7 cellular contexts compared by ENCODE assay signal in the genomic region with DNA sequence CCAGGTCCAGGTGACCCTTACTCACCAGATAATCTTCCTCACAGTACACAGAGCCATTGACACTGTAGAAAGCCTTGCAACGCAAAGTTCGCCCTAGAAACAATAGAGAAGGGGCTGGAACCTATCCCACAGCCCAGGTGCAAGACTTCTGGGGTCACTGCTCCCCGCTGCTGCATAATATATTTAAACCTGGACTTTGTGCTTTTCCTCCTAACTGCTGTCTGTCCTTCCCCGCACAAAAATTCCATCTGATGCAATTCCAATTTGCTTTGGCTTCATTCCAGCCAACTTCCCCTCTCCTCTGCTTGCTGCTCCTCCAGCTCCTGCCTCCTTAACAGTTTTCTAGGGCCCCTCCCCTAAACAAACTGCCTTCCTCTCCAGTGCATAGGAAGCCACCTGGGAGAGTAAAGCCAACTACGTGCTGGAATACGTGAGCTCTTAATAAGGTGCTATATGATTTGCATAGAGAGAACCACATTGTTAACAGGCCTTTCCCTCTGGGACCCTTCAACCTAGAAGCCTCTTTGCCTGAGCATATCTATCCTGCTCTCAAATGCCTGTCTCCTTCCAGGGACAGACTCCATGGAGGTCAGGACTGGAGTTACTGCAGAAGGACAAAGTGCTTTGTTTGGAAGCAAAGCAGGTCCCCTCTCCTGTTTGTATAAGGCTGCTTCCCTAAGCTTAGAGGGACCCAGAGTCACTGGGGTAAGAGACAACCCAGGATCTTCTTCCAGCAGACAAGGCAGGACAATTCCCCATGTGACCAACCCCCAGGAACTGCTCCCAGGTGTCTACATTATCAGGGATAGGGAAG. TPM values are rescaled to one million over a fixed set of nuclear protein-coding genes. Genes with fewer than 3 reads are reported as not detected.
DNase-seq lines count a peak whose midpoint lies in the region; ATAC-seq and TF ChIP-seq lines count a peak whose summit lies in the region.
"Had no signal": no experiment of that assay in that cellular context is flagged by ENCODE, and none has a peak within 500 bp of the region (broad histone marks: within the 10 kb centered on the region; RNA-seq: fewer than 3 reads in every experiment).

No MANE protein-coding gene starts in this region.

- no peak for TF ChIP-seq CTCF in heart right ventricle (IDR thresholded peaks at IDR 0.05)
- no peak for TF ChIP-seq CTCF in foreskin keratinocyte (conservative IDR thresholded peaks at IDR 0.05)
- no peak for TF ChIP-seq CTCF in vagina (IDR thresholded peaks at IDR 0.05)

- H3K27ac ChIP-seq in heart right ventricle (peak overlapping the region; percentile 9 to 91 (median 74)), foreskin keratinocyte (peak overlapping the region; percentile 21), vagina (peak overlapping the region; percentile 89)

- ATAC-seq in heart right ventricle (no peak), Right ventricle myocardium inferior (no peak), foreskin keratinocyte (no peak), GM21528 (IDR thresholded peaks at IDR 0.05; ENCODE audit: low FRiP score, unreplicated experiment) (no peak)

- H3K4me3 ChIP-seq in heart right ventricle (no peak overlapping the region), vagina (no peak overlapping the region)

- peaks cover 0 to 29% (median 0%) of the 10 kb centered on the region in 7 donors for H3K27me3 ChIP-seq in heart right ventricle
- no peaks in the 10 kb centered on the region for H3K27me3 ChIP-seq in foreskin keratinocyte
- H3K27me3 ChIP-seq in vagina, result no peaks in the 10 kb centered on the region

- H3K4me1 ChIP-seq in heart right ventricle, result peaks cover 8 to 64% (median 47%) of the 10 kb centered on the region in 9 donors
- H3K4me1 ChIP-seq in foreskin keratinocyte, result peaks cover 28% of the 10 kb centered on the region
- peaks cover 52% of the 10 kb centered on the region for H3K4me1 ChIP-seq in vagina

- H3K36me3 ChIP-seq in heart right ventricle (peaks cover 0 to 42% (median 0%) of the 10 kb centered on the region in 9 donors), vagina (peaks cover 0 to 25% of the 10 kb centered on the region in 2 donors)

- WGBS in heart right ventricle, 2 donors, result 34 to 43% methylated on average over 6 of the region's 6 CpGs

- DNase-seq in heart right ventricle (no peak), Right ventricle myocardium inferior (ENCODE audit: missing footprints) (no peak), foreskin keratinocyte (peak in 1 of 2 donors; percentile 39), vagina (ENCODE audit: extremely low spot score in 2 of 2) (no peak), T-helper 2 cell (no peak)
- DNase-seq: CD4-positive, CD25-positive, alpha-beta regulatory T cell had no signal

- H3K9me3 ChIP-seq in heart right ventricle (no peaks in the 10 kb centered on the region), vagina (no peaks in the 10 kb centered on the region)

- intact Hi-C loops in heart right ventricle (cut with DNase I) (loop anchor here in 1 of 10 donors (1.0 kb wide), 1 partner anchor 19 kb away; no protein-coding TSS in a partner anchor), Right ventricle myocardium inferior (cut with DNase I) (no loop called here), vagina (cut with DNase I) (loop anchor here (5.0 kb wide), 1 partner anchor 1920 kb away; no protein-coding TSS in a partner anchor)

- TF ChIP-seq POLR2A in vagina (IDR thresholded peaks at IDR 0.05), result no peak

RNA-seq across cellular contexts. Expression of gene AJUBA, which starts 5.5 kb away (rescaled TPM):
- 10 to 100 TPM in 6 of 10 donors, 1 to 10 TPM in 4; 5.6 to 25.9 (median 11.1) TPM for total RNA-seq in heart right ventricle
- polyA plus RNA-seq in heart right ventricle, result 1 to 10 TPM; 5.3 to 6.0 TPM
- total RNA-seq in Right ventricle myocardium inferior, result 13.1 TPM
- total RNA-seq in foreskin keratinocyte, result 157 and 164 TPM in 2 replicates
- polyA plus RNA-seq in foreskin keratinocyte, result 93.6 and 105 TPM in 2 replicates
- total RNA-seq in vagina, result 21.9 TPM

RNA-seq across cellular contexts. Expression of gene HAUS4, which starts 19.9 kb away (rescaled TPM):
- 10 to 100 TPM; 13.2 to 30.9 (median 19.3) TPM for total RNA-seq in heart right ventricle
- 10 to 100 TPM; 14.9 to 18.2 TPM for polyA plus RNA-seq in heart right ventricle
- total RNA-seq in Right ventricle myocardium inferior, result 19.5 TPM
- 44.1 and 51.5 TPM in 2 replicates for total RNA-seq in foreskin keratinocyte
- polyA plus RNA-seq in foreskin keratinocyte, result 36.2 and 54.1 TPM in 2 replicates
- 65.6 TPM for total RNA-seq in vagina

RNA-seq across cellular contexts. Expression of gene C14orf93, which starts 33.1 kb away (rescaled TPM):
- 1 to 10 TPM; 3.2 to 6.2 (median 4.8) TPM for total RNA-seq in heart right ventricle
- 1 to 10 TPM; 3.2 to 6.7 TPM for polyA plus RNA-seq in heart right ventricle
- total RNA-seq in Right ventricle myocardium inferior, result 5.6 TPM
- 7.9 and 9.2 TPM in 2 replicates for total RNA-seq in foreskin keratinocyte
- 6.2 and 7.6 TPM in 2 replicates for polyA plus RNA-seq in foreskin keratinocyte
- total RNA-seq in vagina, result 16.0 TPM

RNA-seq across cellular contexts. Expression of gene PRMT5, which starts 47.7 kb away (rescaled TPM):
- 10 to 100 TPM; 41.5 to 52.6 (median 48.2) TPM for total RNA-seq in heart right ventricle
- polyA plus RNA-seq in heart right ventricle, result 10 to 100 TPM in 1 of 2 donors, 1 to 10 TPM in 1; 7.8 to 75.1 TPM
- total RNA-seq in Right ventricle myocardium inferior, result 48.7 TPM
- 177 and 186 TPM in 2 replicates for total RNA-seq in foreskin keratinocyte
- polyA plus RNA-seq in foreskin keratinocyte, result 153 and 160 TPM in 2 replicates
- 65.6 TPM for total RNA-seq in vagina

RNA-seq across cellular contexts. Expression of gene PSMB5, which starts 57.9 kb away (rescaled TPM):
- total RNA-seq in heart right ventricle (100 to 1,000 TPM; 111 to 141 (median 122) TPM), Right ventricle myocardium inferior (134 TPM), foreskin keratinocyte (184 and 230 TPM in 2 replicates), vagina (92.8 TPM)
- polyA plus RNA-seq in heart right ventricle (100 to 1,000 TPM in 1 of 2 donors, 10 to 100 TPM in 1; 35.6 to 206 TPM), foreskin keratinocyte (262 and 290 TPM in 2 replicates)

Comparison
In these comparisons a context has a peak if more than half of its experiments do, and no peak if none do; other contexts are left out.
1. H3K27ac ChIP-seq: peak in every context shown above with its lines; median percentile 89 in vagina; 74 in heart right ventricle; 21 in foreskin keratinocyte.